Comparison of ENCODE assay signal across 9 cellular contexts in the genomic region with DNA sequence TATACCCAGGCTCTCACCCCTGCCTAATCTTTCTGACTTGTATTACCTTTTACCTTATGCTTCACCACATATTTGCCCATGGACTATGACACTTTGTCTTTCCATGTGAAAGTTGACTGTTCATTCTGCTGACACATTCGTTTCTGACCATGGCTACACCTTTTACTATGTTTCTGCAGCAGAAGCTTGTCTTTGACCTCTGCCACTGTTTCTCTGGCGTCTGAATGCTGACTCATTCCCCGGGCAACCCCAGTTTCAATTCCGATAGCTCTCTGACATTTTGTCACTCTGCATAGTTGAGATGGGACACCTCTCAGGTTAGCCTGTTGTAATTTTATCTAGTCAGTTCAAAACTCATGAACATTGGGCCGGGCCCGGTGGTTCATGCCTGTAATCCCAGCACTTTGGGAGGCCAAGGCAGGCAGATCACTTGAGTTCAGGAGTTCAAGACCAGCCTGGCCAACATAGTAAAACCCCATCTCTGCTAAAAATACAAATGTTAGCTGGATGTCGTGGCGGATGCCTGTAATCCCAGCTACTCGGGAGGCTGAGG. TPM values are rescaled to one million over a fixed set of nuclear protein-coding genes. Genes with fewer than 3 reads are reported as not detected.
DNase-seq lines count a peak whose midpoint lies in the region; ATAC-seq, FAIRE-seq and TF ChIP-seq lines count a peak whose summit lies in the region.
"Had no signal": no experiment of that assay in that cellular context is flagged by ENCODE, and none has a peak within 500 bp of the region (broad histone marks: within the 10 kb centered on the region; RNA-seq: fewer than 3 reads in every experiment).

No MANE protein-coding gene starts in this region.

- TF ChIP-seq RAD21 in A549 (conservative IDR thresholded peaks at IDR 0.05 in 1 of 2, IDR thresholded peaks at IDR 0.05 in 1 of 2), result no peak
- no peak for TF ChIP-seq RAD21 in GM12878 (IDR thresholded peaks at IDR 0.05; ENCODE audit: insufficient read depth, low read depth, low read length)

- H3K9ac ChIP-seq in GM12878 (ENCODE audit: control insufficient read depth, insufficient read depth, low read length), result no peak overlapping the region

- H3K4me1 ChIP-seq in A549 (peaks cover 10% of the 10 kb centered on the region; the same call in 2 of the 3 replicates), GM12878 (ENCODE audit: control insufficient read depth, insufficient read depth, low read length) (peaks cover 9% of the 10 kb centered on the region)
- no peaks in the 10 kb centered on the region for H3K4me1 ChIP-seq in CD8-positive, alpha-beta memory T cell (ENCODE audit: insufficient read depth, low read length)

- WGBS in A549 (ENCODE audit: missing lambda C conversion rate), result 47% methylated on average over 7 of the region's 9 CpGs
- 24% methylated on average over 9 of the region's 9 CpGs for WGBS in GM12878 (ENCODE audit: insufficient coverage, insufficient replicate concordance, low lambda C conversion rate, missing lambda C conversion rate)

- SMC1A ChIA-PET in GM12878 (lab: Charles Lee; ENCODE audit: uncharacterized antibody, unreplicated experiment), result interaction anchor here (0.6 to 1.2 kb wide), 6 partner anchors 46 to 219 kb away, joined by 3 to 5 read pairs (median 3); partner anchors contain the start of gene MAPK14

- H3K36me3 Mint-ChIP-seq in CD8-positive, alpha-beta memory T cell, result no peaks in the 10 kb centered on the region

- FAIRE-seq in A549 (lab: Jason Lieb, UNC), result no peak
- FAIRE-seq in GM12878 (lab: Jason Lieb, UNC), result peak; percentile 81

- H3K27ac Mint-ChIP-seq in CD8-positive, alpha-beta memory T cell, result no peak overlapping the region
- H3K27ac Mint-ChIP-seq: dendritic cell treated with granulocyte-macrophage colony-stimulating factor and Interleukin-4, amounts not matched to agents 40 ng/mL and 50 ng/mL, for 4 days had no signal

- no peak for TF ChIP-seq POLR2A in A549 (IDR thresholded peaks at IDR 0.05; ENCODE audit: low read length)
- no peak for TF ChIP-seq POLR2A in GM12878 (IDR thresholded peaks at IDR 0.05; ENCODE audit: low read depth, low read length)

- intact Hi-C loops in GM12878 (cut with micrococcal nuclease; ENCODE audit: unreplicated experiment), result no loop called here

- no peaks in the 10 kb centered on the region for H4K20me1 ChIP-seq in GM12878 (ENCODE audit: control insufficient read depth, insufficient read depth)

- H3K4me2 ChIP-seq in A549 (peak overlapping the region; percentile 47; the same call in 2 of the 3 replicates), GM12878 (ENCODE audit: control insufficient read depth, insufficient read depth) (no peak overlapping the region)

- H3K9me3 ChIP-seq in A549, result no peaks in the 10 kb centered on the region
- H3K9me3 ChIP-seq in GM12878 (replicated peaks; ENCODE audit: control insufficient read depth, insufficient read depth, low read length), result no peaks in the 10 kb centered on the region
- no peaks in the 10 kb centered on the region for H3K9me3 ChIP-seq in CD8-positive, alpha-beta memory T cell (ENCODE audit: low read length)

- no peak for TF ChIP-seq CTCF in A549 (IDR thresholded peaks at IDR 0.05)
- no peak for TF ChIP-seq CTCF in GM12878 (IDR thresholded peaks at IDR 0.05 in 2 of 3, conservative IDR thresholded peaks at IDR 0.05 in 1 of 3; ENCODE audit: control insufficient read depth in 2 of 3, extremely low read depth in 1 of 3, insufficient read depth in 1 of 3, low read depth in 3 of 3, low read length in 3 of 3)

- CTCF ChIA-PET in A549 (lab: Yijun Ruan, JAX), result interaction anchor here (1.0 to 1.3 kb wide), 2 partner anchors 45 to 54 kb away, joined by 3 read pairs; partner anchors contain the start of gene MAPK14
- CTCF ChIA-PET in GM12878 (lab: Yijun Ruan, JAX), result interaction anchor here (0.7 to 1.3 kb wide), 5 partner anchors 19 to 606 kb away, joined by 3 to 4 read pairs (median 3); no protein-coding TSS in a partner anchor
- CTCF ChIA-PET in CD8-positive, alpha-beta memory T cell (lab: Charles Lee), result no interaction called here

- DNase-seq in A549 (ENCODE audit: low read depth in 1 of 2, low spot score in 1 of 2), result no peak
- DNase-seq in GM12878 (ENCODE audit: low read depth, low spot score), result peak; percentile 67
- DNase-seq in NCI-H82 (lab: John Stamatoyannopoulos, UW), result no peak
- no peak for DNase-seq in NCI-H2029 treated with DMSO at 0.1 percent for 48 hours (lab: John Stamatoyannopoulos, UW)
- no peak for DNase-seq in CD8-positive, alpha-beta memory T cell
- DNase-seq in NCI-H2029 (lab: John Stamatoyannopoulos, UW), result no peak

- peak overlapping the region; percentile 30 for H2AFZ ChIP-seq in GM12878 (ENCODE audit: control insufficient read depth, low read depth, low read length)

- RAD21 ChIA-PET in GM12878 (lab: Charles Lee; ENCODE audit: unreplicated experiment), result interaction anchor here (0.9 kb wide), 1 partner anchor 122 kb away, joined by 4 read pairs; no protein-coding TSS in a partner anchor

- H3K4me3 Mint-ChIP-seq in CD8-positive, alpha-beta memory T cell, result no peak overlapping the region
- H3K4me3 Mint-ChIP-seq: dendritic cell treated with granulocyte-macrophage colony-stimulating factor and Interleukin-4, amounts not matched to agents 40 ng/mL and 50 ng/mL, for 4 days had no signal

- H3K9me3 Mint-ChIP-seq in CD8-positive, alpha-beta memory T cell, result no peaks in the 10 kb centered on the region
- H3K9me3 Mint-ChIP-seq: dendritic cell treated with granulocyte-macrophage colony-stimulating factor and Interleukin-4, amounts not matched to agents 40 ng/mL and 50 ng/mL, for 4 days had no signal

- H3K27ac ChIP-seq in A549 (peak overlapping the region; percentile 7 to 77; a peak in 4 of 6 replicates), GM12878 (ENCODE audit: control insufficient read depth, insufficient read depth) (no peak overlapping the region)
- H3K27ac ChIP-seq in CD8-positive, alpha-beta memory T cell (ENCODE audit: low read depth, low read length), result no peak overlapping the region

- no peaks in the 10 kb centered on the region for H3K79me2 ChIP-seq in GM12878 (ENCODE audit: control insufficient read depth, insufficient read depth, low read length)

- peaks cover 3 to 6% of the 10 kb centered on the region in 2 donors for H3K27me3 Mint-ChIP-seq in CD8-positive, alpha-beta memory T cell
- H3K27me3 Mint-ChIP-seq: dendritic cell treated with granulocyte-macrophage colony-stimulating factor and Interleukin-4, amounts not matched to agents 40 ng/mL and 50 ng/mL, for 4 days had no signal

- no TSS peak for BruUV-seq in GM12878 (replicated peaks; lab: Mats Ljungman, UMichigan)

- no peaks in the 10 kb centered on the region for H3K36me3 ChIP-seq in GM12878 (ENCODE audit: control insufficient read depth in 2 of 2, insufficient read depth in 2 of 2, low read length in 1 of 2)
- no peaks in the 10 kb centered on the region for H3K36me3 ChIP-seq in CD8-positive, alpha-beta memory T cell (ENCODE audit: insufficient read depth, low read length)

- POLR2A ChIA-PET in A549 (lab: Yijun Ruan, JAX), result no interaction called here
- POLR2A ChIA-PET in GM12878 (lab: Charles Lee), result interaction anchor here (0.6 kb wide), 1 partner anchor 20 kb away, joined by 3 read pairs; no protein-coding TSS in a partner anchor
- POLR2A ChIA-PET in CD8-positive, alpha-beta memory T cell (lab: Charles Lee), result interaction anchor here (0.6 kb wide), 1 partner anchor 125 kb away, joined by 4 read pairs; no protein-coding TSS in a partner anchor

- TF ChIP-seq EP300 in A549 (IDR thresholded peaks at IDR 0.05) (no peak), GM12878 (IDR thresholded peaks at IDR 0.05; ENCODE audit: borderline replicate concordance in 1 of 2, control insufficient read depth in 1 of 2, low read depth in 2 of 2, low read length in 2 of 2) (peak; percentile 18 to 25; a peak in 1 of 4 replicates)

- no peak for ATAC-seq in A549
- peak; percentile 48 for ATAC-seq in GM18907 (IDR thresholded peaks at IDR 0.05; ENCODE audit: unreplicated experiment)
- peak; percentile 68 for ATAC-seq in HG03378 (IDR thresholded peaks at IDR 0.05; ENCODE audit: unreplicated experiment)
- ATAC-seq in GM12878, result peak; percentile 100

- no peaks in the 10 kb centered on the region for H3K27me3 ChIP-seq in GM12878 (replicated peaks in 1 of 2; ENCODE audit: control insufficient read depth in 2 of 2, insufficient read depth in 2 of 2, low read length in 1 of 2)
- no peaks in the 10 kb centered on the region for H3K27me3 ChIP-seq in CD8-positive, alpha-beta memory T cell (ENCODE audit: insufficient read depth, low read length, poor library complexity, severe bottlenecking)

- in situ Hi-C loops in GM12878 (cut with MboI), result no loop called here

- H3K4me1 Mint-ChIP-seq in CD8-positive, alpha-beta memory T cell, result no peaks in the 10 kb centered on the region

- H3K4me3 ChIP-seq in A549 (no peak overlapping the region), GM12878 (no peak overlapping the region)
- no peak overlapping the region for H3K4me3 ChIP-seq in CD8-positive, alpha-beta memory T cell (ENCODE audit: low read length)

RNA-seq across cellular contexts. Expression of gene SLC26A8, which starts 50.7 kb away (rescaled TPM):
- polyA plus RNA-seq in A549 (2011; rRNA removed) (not detected in 2 replicates), A549 (2017; fragmentation: RNase III; extraction: RNeasy Plus Mini Kit Qiagen cat#74134 plus additional on column Dnase treatment) (not detected in 3 replicates), GM12878 (2011; rRNA removed) (not detected in 2 replicates), GM12878 (2014; fragmentation: Illumina TruSeq; extraction: Trizol) (0.32 and 1.1 TPM in 2 replicates), GM12878 (2014; fragmentation: Nextera tagmentation; extraction: Ambion mirVana) (under 1 TPM; 0.14 to 0.18 TPM), GM12878 (2014; rRNA removed) (0.22 and 0.26 TPM in 2 replicates), GM12878 (2016; fragmentation: Nextera tagmentation; extraction: Ambion mirVana) (under 1 TPM; 0.28 to 0.95 TPM)
- polyA plus RNA-seq in A549 (2012; cell fraction: cytosol; rRNA removed), result not detected in 2 replicates
- not detected in 2 replicates for polyA plus RNA-seq in A549 (2012; cell fraction: nucleus; rRNA removed)
- not detected in 2 replicates for polyA minus RNA-seq in A549 (2011; rRNA and poly(A)+ RNA removed)
- total RNA-seq in GM12878 (2013; cell fraction: nucleolus; rRNA removed), result not detected in 2 replicates
- total RNA-seq in GM12878 (2014; rRNA removed) (0.44 and 0.85 TPM in 2 replicates), GM12878 (2014; rRNA removed; fragmentation: Illumina TruSeq; extraction: Trizol) (0.05 and 0.09 TPM in 2 replicates), GM12878 (2021) (0.35 TPM in 1 of 2 replicates, not detected in the other)
- not detected for polyA plus RNA-seq in GM12878 (2011; ENCODE audit: low read depth)
- not detected in 2 replicates for polyA plus RNA-seq in GM12878 (2011; cell fraction: cytosol; rRNA removed)
- 0.06 TPM in 1 of 2 replicates, not detected in the other for polyA plus RNA-seq in GM12878 (2011; cell fraction: nucleus; rRNA removed)
- polyA plus RNA-seq in GM12878 (2012), result not detected in 2 replicates
- not detected in 2 replicates for polyA minus RNA-seq in GM12878 (2011; rRNA and poly(A)+ RNA removed)
- polyA minus RNA-seq in GM12878 (2011; cell fraction: cytosol; rRNA and poly(A)+ RNA removed), result not detected in 2 replicates
- not detected in 2 replicates for polyA minus RNA-seq in GM12878 (2011; cell fraction: nucleus; rRNA and poly(A)+ RNA removed)
- total RNA-seq in CD8-positive, alpha-beta memory T cell, result not detected
- not detected for polyA plus RNA-seq in CD8-positive, alpha-beta memory T cell

RNA-seq across cellular contexts. Expression of gene SRPK1, which starts 52.8 kb away (rescaled TPM):
- polyA plus RNA-seq in A549 (2011; rRNA removed) (39.9 and 65.9 TPM in 2 replicates), A549 (2017; fragmentation: RNase III; extraction: RNeasy Plus Mini Kit Qiagen cat#74134 plus additional on column Dnase treatment) (46.2 to 54.0 TPM (median 46.9 TPM) in 3 replicates), GM12878 (2011; rRNA removed) (67.6 and 103 TPM in 2 replicates), GM12878 (2014; fragmentation: Illumina TruSeq; extraction: Trizol) (88.9 and 125 TPM in 2 replicates), GM12878 (2014; fragmentation: Nextera tagmentation; extraction: Ambion mirVana) (10 to 100 TPM; 47.4 to 90.4 TPM), GM12878 (2014; rRNA removed) (62.0 and 68.2 TPM in 2 replicates), GM12878 (2016; fragmentation: Nextera tagmentation; extraction: Ambion mirVana) (100 to 1,000 TPM in 1 of 2 experiments, 10 to 100 TPM in 1; 96.8 to 112 TPM)
- polyA plus RNA-seq in A549 (2012; cell fraction: cytosol; rRNA removed), result 12.0 and 14.2 TPM in 2 replicates
- 12.1 and 20.0 TPM in 2 replicates for polyA plus RNA-seq in A549 (2012; cell fraction: nucleus; rRNA removed)
- polyA minus RNA-seq in A549 (2011; rRNA and poly(A)+ RNA removed), result 40.2 and 46.0 TPM in 2 replicates
- total RNA-seq in GM12878 (2013; cell fraction: nucleolus; rRNA removed), result 375 and 408 TPM in 2 replicates
- total RNA-seq in GM12878 (2014; rRNA removed) (71.5 and 93.1 TPM in 2 replicates), GM12878 (2014; rRNA removed; fragmentation: Illumina TruSeq; extraction: Trizol) (107 TPM in 2 replicates), GM12878 (2021) (81.4 and 82.7 TPM in 2 replicates)
- 17.7 TPM for polyA plus RNA-seq in GM12878 (2011; ENCODE audit: low read depth)
- 27.2 and 33.1 TPM in 2 replicates for polyA plus RNA-seq in GM12878 (2011; cell fraction: cytosol; rRNA removed)
- polyA plus RNA-seq in GM12878 (2011; cell fraction: nucleus; rRNA removed), result 42.7 and 55.7 TPM in 2 replicates
- 26.8 and 27.5 TPM in 2 replicates for polyA plus RNA-seq in GM12878 (2012)
- 78.9 and 81.7 TPM in 2 replicates for polyA minus RNA-seq in GM12878 (2011; rRNA and poly(A)+ RNA removed)
- 30.7 and 41.2 TPM in 2 replicates for polyA minus RNA-seq in GM12878 (2011; cell fraction: cytosol; rRNA and poly(A)+ RNA removed)
- polyA minus RNA-seq in GM12878 (2011; cell fraction: nucleus; rRNA and poly(A)+ RNA removed), result 65.9 and 118 TPM in 2 replicates
- 100 to 1,000 TPM; 114 TPM for total RNA-seq in CD8-positive, alpha-beta memory T cell
- polyA plus RNA-seq in CD8-positive, alpha-beta memory T cell, result 49.1 TPM

RNA-seq across cellular contexts. Expression of gene MAPK14, which starts 53.9 kb away (rescaled TPM):
- polyA plus RNA-seq in A549 (2011; rRNA removed) (36.7 and 40.2 TPM in 2 replicates), A549 (2017; fragmentation: RNase III; extraction: RNeasy Plus Mini Kit Qiagen cat#74134 plus additional on column Dnase treatment) (19.4 to 20.5 TPM (median 19.9 TPM) in 3 replicates), GM12878 (2011; rRNA removed) (59.5 and 67.9 TPM in 2 replicates), GM12878 (2014; fragmentation: Illumina TruSeq; extraction: Trizol) (42.4 and 52.5 TPM in 2 replicates), GM12878 (2014; fragmentation: Nextera tagmentation; extraction: Ambion mirVana) (10 to 100 TPM; 12.5 to 13.7 TPM), GM12878 (2014; rRNA removed) (33.0 and 39.5 TPM in 2 replicates), GM12878 (2016; fragmentation: Nextera tagmentation; extraction: Ambion mirVana) (10 to 100 TPM; 37.3 to 44.2 TPM)
- polyA plus RNA-seq in A549 (2012; cell fraction: cytosol; rRNA removed), result 9.5 and 11.9 TPM in 2 replicates
- polyA plus RNA-seq in A549 (2012; cell fraction: nucleus; rRNA removed), result 16.9 and 27.0 TPM in 2 replicates
- polyA minus RNA-seq in A549 (2011; rRNA and poly(A)+ RNA removed), result 31.3 and 35.0 TPM in 2 replicates
- 217 and 244 TPM in 2 replicates for total RNA-seq in GM12878 (2013; cell fraction: nucleolus; rRNA removed)
- total RNA-seq in GM12878 (2014; rRNA removed) (47.4 and 53.0 TPM in 2 replicates), GM12878 (2014; rRNA removed; fragmentation: Illumina TruSeq; extraction: Trizol) (43.6 and 44.4 TPM in 2 replicates), GM12878 (2021) (45.6 and 49.1 TPM in 2 replicates)
- polyA plus RNA-seq in GM12878 (2011; ENCODE audit: low read depth), result 15.3 TPM
- polyA plus RNA-seq in GM12878 (2011; cell fraction: cytosol; rRNA removed), result 32.2 and 41.0 TPM in 2 replicates
- 51.4 and 65.2 TPM in 2 replicates for polyA plus RNA-seq in GM12878 (2011; cell fraction: nucleus; rRNA removed)
- polyA plus RNA-seq in GM12878 (2012), result 17.0 and 24.1 TPM in 2 replicates
- 75.0 and 99.8 TPM in 2 replicates for polyA minus RNA-seq in GM12878 (2011; rRNA and poly(A)+ RNA removed)
- polyA minus RNA-seq in GM12878 (2011; cell fraction: cytosol; rRNA and poly(A)+ RNA removed), result 17.0 and 23.2 TPM in 2 replicates
- polyA minus RNA-seq in GM12878 (2011; cell fraction: nucleus; rRNA and poly(A)+ RNA removed), result 50.7 and 98.0 TPM in 2 replicates
- total RNA-seq in CD8-positive, alpha-beta memory T cell, result 10 to 100 TPM; 46.5 to 48.4 TPM
- 52.5 TPM for polyA plus RNA-seq in CD8-positive, alpha-beta memory T cell

Comparison
In these comparisons a context has a peak if more than half of its experiments do, and no peak if none do; other contexts are left out.
1. ATAC-seq: peak in GM18907 (single experiment), HG03378 (single experiment) and GM12878 (single experiment); none in A549 (0 of 2).
2. H3K27ac ChIP-seq: peak in A549 (2 of 2); none in GM12878 (single experiment) and CD8-positive, alpha-beta memory T cell (single experiment).
3. Of the 24 proteins assayed by ChIP-seq in both GM12878 and A549: peak only in GM12878: ELK1, EP300 and JUNB; only in A549: none; in both: none; in neither: 20; mixed calls (peak in some experiments, not most) for 1.